Comparison of ENCODE assay signal across 8 cellular contexts in genomic region chr11:121023848-121024751, GRCh38. TPM values are rescaled to one million over a fixed set of nuclear protein-coding genes. Genes with fewer than 3 reads are reported as not detected.
A peak's percentile ranks its signal among the peaks of the same experiment; 100 is the strongest.
DNase-seq lines count a peak whose midpoint lies in the region; ATAC-seq, FAIRE-seq and TF ChIP-seq lines count a peak whose summit lies in the region.

A gene with protein sequence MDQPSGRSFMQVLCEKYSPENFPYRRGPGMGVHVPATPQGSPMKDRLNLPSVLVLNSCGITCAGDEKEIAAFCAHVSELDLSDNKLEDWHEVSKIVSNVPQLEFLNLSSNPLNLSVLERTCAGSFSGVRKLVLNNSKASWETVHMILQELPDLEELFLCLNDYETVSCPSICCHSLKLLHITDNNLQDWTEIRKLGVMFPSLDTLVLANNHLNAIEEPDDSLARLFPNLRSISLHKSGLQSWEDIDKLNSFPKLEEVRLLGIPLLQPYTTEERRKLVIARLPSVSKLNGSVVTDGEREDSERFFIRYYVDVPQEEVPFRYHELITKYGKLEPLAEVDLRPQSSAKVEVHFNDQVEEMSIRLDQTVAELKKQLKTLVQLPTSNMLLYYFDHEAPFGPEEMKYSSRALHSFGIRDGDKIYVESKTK (plus strand): TSS chr11:121024102. CDS start chr11:121045691, 21,589 bp downstream.

- FAIRE-seq in pancreas (lab: Jason Lieb, UNC) = no peak

- no peaks in the 10 kb centered on the region for H3K27me3 ChIP-seq in MM.1S (replicated peaks; ENCODE audit: insufficient read depth, low read length)
- no peaks in the 10 kb centered on the region for H3K27me3 ChIP-seq in pancreas
- no peaks in the 10 kb centered on the region for H3K27me3 ChIP-seq in thyroid gland

- peaks cover 32% of the 10 kb centered on the region for H3K4me1 Mint-ChIP-seq in activated naive CD4-positive, alpha-beta T cell treated with anti-CD3 and anti-CD28 coated beads, Interleukin-2, amount 50 U/mL, for 24 hours
- H3K4me1 Mint-ChIP-seq in glutamatergic neuron (ENCODE audit: low read depth, unreplicated experiment) = peaks cover 13% of the 10 kb centered on the region

- H3K27me3 Mint-ChIP-seq in activated naive CD4-positive, alpha-beta T cell treated with anti-CD3 and anti-CD28 coated beads, Interleukin-2, amount 50 U/mL, for 24 hours = peaks cover 2% of the 10 kb centered on the region
- peaks cover 2% of the 10 kb centered on the region for H3K27me3 Mint-ChIP-seq in glutamatergic neuron (ENCODE audit: unreplicated experiment)

- no peaks in the 10 kb centered on the region for H3K9me2 ChIP-seq in MM.1S (replicated peaks; ENCODE audit: insufficient read depth, low read length)

- H2AFZ ChIP-seq in MM.1S (ENCODE audit: low read length) = peak within 1 kb of the TSS; percentile 52

- peak in 1 of 2 donors; percentile 69 for TF ChIP-seq POLR2A in thyroid gland (IDR thresholded peaks at IDR 0.05)

- ATAC-seq in SK-N-SH treated with all-trans-retinoic acid at 6 μM for 48 hours (peak; percentile 96), pancreas (peak; percentile 95 to 98 (median 96))

- H3K4me2 ChIP-seq in MM.1S (ENCODE audit: low read depth, low read length) = peak within 1 kb of the TSS; percentile 91

- no peaks in the 10 kb centered on the region for H3K9me3 Mint-ChIP-seq in activated naive CD4-positive, alpha-beta T cell treated with anti-CD3 and anti-CD28 coated beads, Interleukin-2, amount 50 U/mL, for 24 hours
- no peaks in the 10 kb centered on the region for H3K9me3 Mint-ChIP-seq in glutamatergic neuron (ENCODE audit: unreplicated experiment)

- H3K4me3 ChIP-seq in MM.1S (ENCODE audit: low read length) (peak within 1 kb of the TSS; percentile 90), pancreas (peak within 1 kb of the TSS; percentile 77 to 88 (median 86)), thyroid gland (replicated peaks in 1 of 3) (peak within 1 kb of the TSS; percentile 59 to 91 (median 77))

- H3K9ac ChIP-seq in MM.1S (ENCODE audit: low read length) = peak within 1 kb of the TSS; percentile 88

- H3K27ac ChIP-seq in MM.1S (ENCODE audit: low read length) = no peak within 1 kb of the TSS; the same call in 1 of the 2 replicates
- peak within 1 kb of the TSS in 3 of 4 donors; percentile 27 to 43 (median 32) for H3K27ac ChIP-seq in pancreas
- H3K27ac ChIP-seq in thyroid gland = peak within 1 kb of the TSS; percentile 13 to 80 (median 75)

- H4K20me1 ChIP-seq in MM.1S (ENCODE audit: insufficient read depth, low read length) = no peaks in the 10 kb centered on the region

- peaks cover 37% of the 10 kb centered on the region for H3K79me2 ChIP-seq in MM.1S (ENCODE audit: low read length)

- no peak for TF ChIP-seq CTCF in MM.1S (IDR thresholded peaks at IDR 0.05; ENCODE audit: low read length)
- no peak for TF ChIP-seq CTCF in glutamatergic neuron (IDR thresholded peaks at IDR 0.05; ENCODE audit: partially characterized antibody, unreplicated experiment)
- TF ChIP-seq CTCF in pancreas (IDR thresholded peaks at IDR 0.05) = no peak
- no peak for TF ChIP-seq CTCF in thyroid gland (IDR thresholded peaks at IDR 0.05)

- WGBS in pancreas, 2 donors = 0 to 1% methylated on average over 42 to 54 of the region's 54 CpGs
- WGBS in thyroid gland, 2 donors = 0 to 2% methylated on average over 19 to 24 of the region's 54 CpGs

- H3K4me1 ChIP-seq in MM.1S (ENCODE audit: low read length) (peaks cover 14% of the 10 kb centered on the region), pancreas (peaks cover 0 to 9% (median 7%) of the 10 kb centered on the region in 3 donors), thyroid gland (peaks cover 7 to 11% of the 10 kb centered on the region in 2 donors)

- H3K4me3 Mint-ChIP-seq in activated naive CD4-positive, alpha-beta T cell treated with anti-CD3 and anti-CD28 coated beads, Interleukin-2, amount 50 U/mL, for 24 hours = peak within 1 kb of the TSS; percentile 95
- peak within 1 kb of the TSS; percentile 90 for H3K4me3 Mint-ChIP-seq in glutamatergic neuron (ENCODE audit: unreplicated experiment)

- no peaks in the 10 kb centered on the region for H3K36me3 ChIP-seq in MM.1S (replicated peaks; ENCODE audit: insufficient read depth, low read length)
- H3K36me3 ChIP-seq in pancreas = no peaks in the 10 kb centered on the region
- no peaks in the 10 kb centered on the region for H3K36me3 ChIP-seq in thyroid gland

- H3F3A ChIP-seq in MM.1S (ENCODE audit: insufficient read depth, low read length) = no peaks in the 10 kb centered on the region

- H3K9me3 ChIP-seq in MM.1S (replicated peaks; ENCODE audit: insufficient read depth, low read length) (no peaks in the 10 kb centered on the region), pancreas (no peaks in the 10 kb centered on the region), thyroid gland (no peaks in the 10 kb centered on the region)

- intact Hi-C loops in pancreas (cut with DNase I) = no loop called here
- intact Hi-C loops in thyroid gland (cut with DNase I) = no loop called here

- DNase-seq in GDM1 (lab: John Stamatoyannopoulos, UW) (peak; percentile 69), HCEC 1CT (peak; percentile 72), MM.1S (peak; percentile 91), glutamatergic neuron (peak; percentile 99), pancreas (peak; percentile 81 to 96 (median 86)), thyroid gland (peak; percentile 91 to 92)

- H3K36me3 Mint-ChIP-seq in activated naive CD4-positive, alpha-beta T cell treated with anti-CD3 and anti-CD28 coated beads, Interleukin-2, amount 50 U/mL, for 24 hours = no peaks in the 10 kb centered on the region
- no peaks in the 10 kb centered on the region for H3K36me3 Mint-ChIP-seq in glutamatergic neuron (ENCODE audit: unreplicated experiment)

- peak within 1 kb of the TSS; percentile 93 for H3K27ac Mint-ChIP-seq in activated naive CD4-positive, alpha-beta T cell treated with anti-CD3 and anti-CD28 coated beads, Interleukin-2, amount 50 U/mL, for 24 hours
- H3K27ac Mint-ChIP-seq in glutamatergic neuron (ENCODE audit: unreplicated experiment) = peak within 1 kb of the TSS; percentile 75

TF ChIP-seq in SK-N-SH treated with all-trans-retinoic acid at 6 μM for 48 hours, 23 proteins besides CTCF, POLR2A, EP300 and RAD21:
- TF ChIP-seq GLIS3 (CRISPR knock-in tag; IDR thresholded peaks at IDR 0.05) = no peak
- TF ChIP-seq OSR1 (CRISPR knock-in tag; IDR thresholded peaks at IDR 0.05) = no peak
- no peak for TF ChIP-seq TCF4 (CRISPR knock-in tag; IDR thresholded peaks at IDR 0.05; ENCODE audit: borderline replicate concordance)
- TF ChIP-seq ARNTL (CRISPR knock-in tag; IDR thresholded peaks at IDR 0.05; ENCODE audit: borderline replicate concordance, low read depth) = peak; percentile 93
- 0 out of 2 replicates have a peak, but pooled peaks have one; percentile 29 for TF ChIP-seq ZFP3 (CRISPR knock-in tag; IDR thresholded peaks at IDR 0.05)
- TF ChIP-seq PATZ1 (CRISPR knock-in tag; IDR thresholded peaks at IDR 0.05; ENCODE audit: borderline replicate concordance) = peak; percentile 92; the same call in 1 of the 2 replicates
TF ChIP-seq in SK-N-SH treated with all-trans-retinoic acid at 6 μM for 48 hours: peak in this region for 3.

RNA-seq across cellular contexts. Expression of the gene that starts here (rescaled TPM):
- total RNA-seq in glutamatergic neuron (ENCODE audit: unreplicated experiment) (36.5 TPM), pancreas (10 to 100 TPM; 10.4 to 19.4 (median 12.5) TPM), thyroid gland (10 to 100 TPM; 32.3 to 89.4 (median 43.9) TPM)
- polyA plus RNA-seq in pancreas = 1 to 10 TPM; 3.3 to 6.0 TPM
